Comparison of ENCODE assay signal across 8 cellular contexts in genomic region chr10:110610308-110610774, GRCh38. TPM values are rescaled to one million over a fixed set of nuclear protein-coding genes. Genes with fewer than 3 reads are reported as not detected.
DNase-seq lines count a peak whose midpoint lies in the region; ATAC-seq and TF ChIP-seq lines count a peak whose summit lies in the region.

No MANE protein-coding gene starts in this region.

- intact Hi-C loops in left cardiac atrium (cut with DNase I): loop anchor here in 1 of 2 donors (1.0 to 10.0 kb wide), 3 partner anchors 62 to 284 kb away; no protein-coding TSS in a partner anchor

- H3K4me3 Mint-ChIP-seq in activated naive CD8-positive, alpha-beta T cell treated with anti-CD3 and anti-CD28 coated beads, Interleukin-2, amount 50 U/mL, for 24 hours: no peak overlapping the region

- H3K9me3 Mint-ChIP-seq in activated naive CD8-positive, alpha-beta T cell treated with anti-CD3 and anti-CD28 coated beads, Interleukin-2, amount 50 U/mL, for 24 hours: no peaks in the 10 kb centered on the region

- TF ChIP-seq CTCF in LNCAP (IDR thresholded peaks at IDR 0.05): peak; percentile 85

- H3K4me1 Mint-ChIP-seq in activated naive CD8-positive, alpha-beta T cell treated with anti-CD3 and anti-CD28 coated beads, Interleukin-2, amount 50 U/mL, for 24 hours: peaks cover 46% of the 10 kb centered on the region

- peak; percentile 4 to 13 for DNase-seq in activated CD8-positive, alpha-beta memory T cell treated with anti-CD3 and anti-CD28 coated beads for 1 hour (ENCODE audit: extremely low read depth in 1 of 2, low read depth in 1 of 2)
- no peak for DNase-seq in activated CD8-positive, alpha-beta memory T cell treated with anti-CD3 and anti-CD28 coated beads, Interleukin-2, amount 50 U/mL, for 48 hours
- DNase-seq in SHP77 (lab: John Stamatoyannopoulos, UW) (peak; percentile 48 to 54), left cardiac atrium (no peak), pulmonary artery endothelial cell (ENCODE audit: low read depth, low spot score) (peak; percentile 11)
- peak; percentile 59 for DNase-seq in activated naive CD8-positive, alpha-beta T cell treated with anti-CD3 and anti-CD28 coated beads, Interleukin-2, amount 50 U/mL, for 24 hours

- no peak overlapping the region for H3K27ac Mint-ChIP-seq in activated naive CD8-positive, alpha-beta T cell treated with anti-CD3 and anti-CD28 coated beads, Interleukin-2, amount 50 U/mL, for 24 hours

- ATAC-seq in activated naive CD8-positive, alpha-beta T cell treated with anti-CD3 and anti-CD28 coated beads, Interleukin-2, amount 50 U/mL, for 24 hours: no peak
- peak; percentile 61 to 66 for ATAC-seq in left cardiac atrium
- no peak for ATAC-seq in HG03280 (IDR thresholded peaks at IDR 0.05; ENCODE audit: unreplicated experiment)

- H3K36me3 Mint-ChIP-seq in activated naive CD8-positive, alpha-beta T cell treated with anti-CD3 and anti-CD28 coated beads, Interleukin-2, amount 50 U/mL, for 24 hours (ENCODE audit: low read depth): no peaks in the 10 kb centered on the region

- H3K27me3 Mint-ChIP-seq in activated naive CD8-positive, alpha-beta T cell treated with anti-CD3 and anti-CD28 coated beads, Interleukin-2, amount 50 U/mL, for 24 hours: peaks cover 3% of the 10 kb centered on the region

RNA-seq across cellular contexts. Expression of gene RBM20, which starts 33.8 kb away (rescaled TPM):
- total RNA-seq in left cardiac atrium (10 to 100 TPM; 37.2 to 44.1 TPM), pulmonary artery endothelial cell (0.13 TPM in 1 of 2 replicates, not detected in the other)

RNA-seq across cellular contexts. Expression of gene SMC3, which starts 42.8 kb away (rescaled TPM):
- 10 to 100 TPM; 23.8 to 24.4 TPM for total RNA-seq in left cardiac atrium
- 28.5 and 36.6 TPM in 2 replicates for total RNA-seq in pulmonary artery endothelial cell

Comparison
In these comparisons a context has a peak if more than half of its experiments do, and no peak if none do; other contexts are left out.
1. DNase-seq: peak in activated CD8-positive, alpha-beta memory T cell treated with anti-CD3 and anti-CD28 coated beads for 1 hour (2 of 2), SHP77 (2 of 2), activated naive CD8-positive, alpha-beta T cell treated with anti-CD3 and anti-CD28 coated beads, Interleukin-2, amount 50 U/mL, for 24 hours (single experiment) and pulmonary artery endothelial cell (single experiment); none in activated CD8-positive, alpha-beta memory T cell treated with anti-CD3 and anti-CD28 coated beads, Interleukin-2, amount 50 U/mL, for 48 hours (single experiment) and left cardiac atrium (single experiment).
2. ATAC-seq: peak in left cardiac atrium (2 of 2); none in activated naive CD8-positive, alpha-beta T cell treated with anti-CD3 and anti-CD28 coated beads, Interleukin-2, amount 50 U/mL, for 24 hours (single experiment) and HG03280 (single experiment).
3. RNA of gene RBM20, which starts 33.8 kb away (total RNA-seq): 37.2 to 44.1 TPM in left cardiac atrium; 0.13 TPM in pulmonary artery endothelial cell; every median in the first group is over 10 times any median in the second.